ENCODE assay signal across 25 cellular contexts in genomic region chr20:1829531-1829930, GRCh38.
DNase-seq lines count a peak whose midpoint lies in the region; TF ChIP-seq lines count a peak whose summit lies in the region.
"Had no signal": no experiment of that assay in that cellular context is flagged by ENCODE, and none has a peak within 500 bp of the region (broad histone marks: within the 10 kb centered on the region; RNA-seq: fewer than 3 reads in every experiment).

No MANE protein-coding gene starts in this region.

- no peaks in the 10 kb centered on the region for H4K20me1 ChIP-seq in fibroblast of lung (ENCODE audit: control insufficient read depth, extremely low read depth, insufficient read depth, low read length)
- H4K20me1 ChIP-seq in smooth muscle cell (ENCODE audit: low read depth) = no peaks in the 10 kb centered on the region

- H3K79me2 ChIP-seq in fibroblast of lung (ENCODE audit: control insufficient read depth, insufficient read depth, low read length) = no peaks in the 10 kb centered on the region
- H3K79me2 ChIP-seq in smooth muscle cell (ENCODE audit: low read depth) = no peaks in the 10 kb centered on the region

- H3K4me2 ChIP-seq in fibroblast of lung (ENCODE audit: extremely low read depth, insufficient read depth, low read length) (no peak overlapping the region), smooth muscle cell (no peak overlapping the region)

- CTCF ChIA-PET in MCF 10A (lab: Yijun Ruan, JAX) (interaction anchor here (0.6 kb wide), 1 partner anchor 326 kb away, joined by 3 read pairs; no protein-coding TSS in a partner anchor), RWPE1 (lab: Yijun Ruan, JAX) (no interaction called here)

- no peaks in the 10 kb centered on the region for H3K27me3 Mint-ChIP-seq in MCF 10A (ENCODE audit: insufficient read depth, unreplicated experiment)

- no peak overlapping the region for H3K9ac ChIP-seq in fibroblast of lung (ENCODE audit: insufficient read depth, low read length)
- H3K9ac ChIP-seq in smooth muscle cell (ENCODE audit: low read depth) = no peak overlapping the region
- H3K9ac ChIP-seq in colonic mucosa (ENCODE audit: low read depth in 2 of 2, low read length in 2 of 2) = no peak overlapping the region

- H3K36me3 ChIP-seq in breast epithelium (no peaks in the 10 kb centered on the region), fibroblast of lung (ENCODE audit: control insufficient read depth, insufficient read depth, low read length) (no peaks in the 10 kb centered on the region), smooth muscle cell (ENCODE audit: low read depth) (no peaks in the 10 kb centered on the region), colonic mucosa (no peaks in the 10 kb centered on the region)
- H3K36me3 ChIP-seq: ascending aorta, BE2C, tibial artery had no signal

- intact Hi-C loops in MCF 10A (cut with micrococcal nuclease) (no loop called here), breast epithelium (cut with DNase I; ENCODE audit: low total_unique reads) (no loop called here), posterior cingulate gyrus (cut with DNase I) (no loop called here), colonic mucosa (cut with DNase I) (no loop called here)

- peaks cover 32% of the 10 kb centered on the region for H3K4me1 Mint-ChIP-seq in MCF 10A (ENCODE audit: insufficient read depth, unreplicated experiment)
- H3K4me1 Mint-ChIP-seq: activated naive CD4-positive, alpha-beta T cell treated with anti-CD3 and anti-CD28 coated beads, Interleukin-2, amount 50 U/mL, for 24 hours had no signal

- TF ChIP-seq POLR2A in breast epithelium (IDR thresholded peaks at IDR 0.05) = no peak

- H3K27me3 ChIP-seq in breast epithelium = no peaks in the 10 kb centered on the region
- H3K27me3 ChIP-seq in fibroblast of lung (ENCODE audit: control insufficient read depth, insufficient read depth, low read length) = no peaks in the 10 kb centered on the region
- H3K27me3 ChIP-seq in smooth muscle cell (ENCODE audit: low read depth) = no peaks in the 10 kb centered on the region
- no peaks in the 10 kb centered on the region for H3K27me3 ChIP-seq in colonic mucosa
- H3K27me3 ChIP-seq: ascending aorta, BE2C had no signal

- H3K27ac Mint-ChIP-seq in MCF 10A (ENCODE audit: low read depth, unreplicated experiment) = peak overlapping the region; percentile 76
- H3K27ac Mint-ChIP-seq: activated naive CD4-positive, alpha-beta T cell treated with anti-CD3 and anti-CD28 coated beads, Interleukin-2, amount 50 U/mL, for 24 hours; activated T-cell treated with anti-CD3 and anti-CD28 coated beads, Interleukin-2, amount 50 U/mL, for 72 hours; IgD-negative memory B cell; T-helper 1 cell treated with Interleukin-12 subunit alpha and Interleukin-12 subunit beta and Interleukin-4 antibody, amounts not matched to agents 30 μg/mL and 1 μg/mL, for 36 hours had no signal

- TF ChIP-seq CTCF in MCF 10A (IDR thresholded peaks at IDR 0.05; ENCODE audit: unreplicated experiment) (no peak), breast epithelium (IDR thresholded peaks at IDR 0.05) (no peak), RWPE1 (conservative IDR thresholded peaks at IDR 0.05; ENCODE audit: low read depth) (no peak), fibroblast of lung (conservative IDR thresholded peaks at IDR 0.05 in 1 of 2, IDR thresholded peaks at IDR 0.05 in 1 of 2; ENCODE audit: low read depth in 1 of 2, low read length in 2 of 2) (no peak), smooth muscle cell (IDR thresholded peaks at IDR 0.05; ENCODE audit: borderline replicate concordance, insufficient read depth, poor library complexity, severe bottlenecking) (no peak), colonic mucosa (IDR thresholded peaks at IDR 0.05) (no peak)

- DNase-seq in MCF 10A (ENCODE audit: unreplicated experiment) = no peak
- no peak for DNase-seq in breast epithelium (ENCODE audit: low spot score in 2 of 2)
- DNase-seq in RWPE1 (ENCODE audit: low spot score) = no peak
- no peak for DNase-seq in fibroblast of lung (ENCODE audit: low read depth in 2 of 2)
- DNase-seq in smooth muscle cell (lab: John Stamatoyannopoulos, UW; ENCODE audit: unreplicated experiment) = no peak
- DNase-seq in NCI-H128 (lab: John Stamatoyannopoulos, UW; ENCODE audit: unreplicated experiment) = no peak
- no peak for DNase-seq in posterior cingulate gyrus
- DNase-seq in colonic mucosa = no peak
- DNase-seq: activated CD4-positive, alpha-beta T cell treated with anti-CD3 and anti-CD28 coated beads for 4 hours; activated T-cell treated with anti-CD3 and anti-CD28 coated beads, Interleukin-2, amount 50 U/mL, for 72 hours; Caco-2; DMS79 treated with DMSO at 0.1 percent for 48 hours; NCI-H1417 treated with DMSO at 0.1 percent for 48 hours; NCI-H510A; NK-92 treated with Interleukin-12 subunit alpha and Interleukin-12 subunit beta, amount 100 ng/mL, for 24 hours; small intestine; stimulated activated CD4-positive, alpha-beta T cell treated with anti-CD3 and anti-CD28 coated beads, Interleukin-2, amount 100 ng/mL, for 48 hours; stimulated activated naive CD8-positive, alpha-beta T cell treated with anti-CD3 and anti-CD28 coated beads, Interleukin-15, Interleukin-2, amounts not matched to agents 100 U/mL and 50 U/mL, for 24 hours; tibial artery had no signal

- H3K36me3 Mint-ChIP-seq in MCF 10A (ENCODE audit: insufficient read depth, unreplicated experiment) = no peaks in the 10 kb centered on the region

- H3K9me3 Mint-ChIP-seq in MCF 10A (ENCODE audit: unreplicated experiment) = no peaks in the 10 kb centered on the region
- H3K9me3 Mint-ChIP-seq: activated naive CD4-positive, alpha-beta T cell treated with anti-CD3 and anti-CD28 coated beads, Interleukin-2, amount 50 U/mL, for 24 hours; activated T-cell treated with anti-CD3 and anti-CD28 coated beads, Interleukin-2, amount 50 U/mL, for 72 hours; IgD-negative memory B cell; nephron; T-helper 1 cell treated with Interleukin-12 subunit alpha and Interleukin-12 subunit beta and Interleukin-4 antibody, amounts not matched to agents 30 μg/mL and 1 μg/mL, for 36 hours had no signal

- H2AFZ ChIP-seq in fibroblast of lung (ENCODE audit: low read length) (no peak overlapping the region), smooth muscle cell (ENCODE audit: low read depth) (no peak overlapping the region)

- H3K4me3 Mint-ChIP-seq in MCF 10A (ENCODE audit: unreplicated experiment) = no peak overlapping the region
- H3K4me3 Mint-ChIP-seq: activated naive CD4-positive, alpha-beta T cell treated with anti-CD3 and anti-CD28 coated beads, Interleukin-2, amount 50 U/mL, for 24 hours; activated T-cell treated with anti-CD3 and anti-CD28 coated beads, Interleukin-2, amount 50 U/mL, for 72 hours; nephron; T-helper 1 cell treated with Interleukin-12 subunit alpha and Interleukin-12 subunit beta and Interleukin-4 antibody, amounts not matched to agents 30 μg/mL and 1 μg/mL, for 36 hours had no signal

- H3K9me3 ChIP-seq in breast epithelium (no peaks in the 10 kb centered on the region), fibroblast of lung (ENCODE audit: control insufficient read depth, insufficient read depth, low read depth, low read length) (no peaks in the 10 kb centered on the region), smooth muscle cell (replicated peaks; ENCODE audit: low read depth) (no peaks in the 10 kb centered on the region), colonic mucosa (no peaks in the 10 kb centered on the region)
- H3K9me3 ChIP-seq: ascending aorta, BE2C, Caco-2, tibial artery had no signal

- H3K4me1 ChIP-seq in breast epithelium (no peaks in the 10 kb centered on the region), fibroblast of lung (ENCODE audit: control insufficient read depth, extremely low read depth, insufficient read depth, low read length) (peaks cover 25% of the 10 kb centered on the region), smooth muscle cell (ENCODE audit: low read depth) (peaks cover 10% of the 10 kb centered on the region), colonic mucosa (peaks cover 4% of the 10 kb centered on the region)
- H3K4me1 ChIP-seq: BE2C, Caco-2 had no signal

- BruUV-seq in MCF 10A (replicated peaks; lab: Mats Ljungman, UMichigan) = no TSS peak

- H3K4me3 ChIP-seq in breast epithelium (no peak overlapping the region), fibroblast of lung (replicated peaks in 1 of 4; ENCODE audit: control extremely low read depth in 1 of 4, insufficient read depth in 1 of 4, low read depth in 3 of 4, low read length in 4 of 4) (no peak overlapping the region), smooth muscle cell (no peak overlapping the region), colonic mucosa (no peak overlapping the region)
- H3K4me3 ChIP-seq: ascending aorta, tibial artery had no signal

- WGBS in smooth muscle cell (ENCODE audit: low lambda C conversion rate) = 89% methylated on average over 9 of the region's 9 CpGs

- no peak overlapping the region for H3K27ac ChIP-seq in breast epithelium
- H3K27ac ChIP-seq in RWPE1 = peak overlapping the region; percentile 82
- H3K27ac ChIP-seq in fibroblast of lung (ENCODE audit: insufficient read depth, low read length) = peak overlapping the region; percentile 71
- peak overlapping the region; percentile 79 for H3K27ac ChIP-seq in smooth muscle cell (ENCODE audit: low read depth)
- H3K27ac ChIP-seq in colonic mucosa = no peak overlapping the region
- H3K27ac ChIP-seq: ascending aorta, tibial artery had no signal

- POLR2A ChIA-PET in MCF 10A (lab: Yijun Ruan, JAX) (interaction anchor here (0.6 to 3.3 kb wide), 7 partner anchors 8 to 339 kb away, joined by 3 to 17 read pairs (median 3); partner anchors contain the start of gene SIRPB2), RWPE1 (lab: Yijun Ruan, JAX; ENCODE audit: low non-redundant PET) (interaction anchor here (1.1 kb wide), 1 partner anchor 273 kb away, joined by 3 read pairs; no protein-coding TSS in a partner anchor)

- no peaks in the 10 kb centered on the region for H3F3A ChIP-seq in smooth muscle cell (ENCODE audit: low read depth)

Comparison
In these comparisons a context has a peak if more than half of its experiments do, and no peak if none do; other contexts are left out.
1. H3K27ac ChIP-seq: peak in RWPE1 (single experiment), fibroblast of lung (single experiment) and smooth muscle cell (single experiment); none in breast epithelium (0 of 2) and colonic mucosa (single experiment).